Comparison of ENCODE assay signal across 9 cellular contexts in the genomic region with DNA sequence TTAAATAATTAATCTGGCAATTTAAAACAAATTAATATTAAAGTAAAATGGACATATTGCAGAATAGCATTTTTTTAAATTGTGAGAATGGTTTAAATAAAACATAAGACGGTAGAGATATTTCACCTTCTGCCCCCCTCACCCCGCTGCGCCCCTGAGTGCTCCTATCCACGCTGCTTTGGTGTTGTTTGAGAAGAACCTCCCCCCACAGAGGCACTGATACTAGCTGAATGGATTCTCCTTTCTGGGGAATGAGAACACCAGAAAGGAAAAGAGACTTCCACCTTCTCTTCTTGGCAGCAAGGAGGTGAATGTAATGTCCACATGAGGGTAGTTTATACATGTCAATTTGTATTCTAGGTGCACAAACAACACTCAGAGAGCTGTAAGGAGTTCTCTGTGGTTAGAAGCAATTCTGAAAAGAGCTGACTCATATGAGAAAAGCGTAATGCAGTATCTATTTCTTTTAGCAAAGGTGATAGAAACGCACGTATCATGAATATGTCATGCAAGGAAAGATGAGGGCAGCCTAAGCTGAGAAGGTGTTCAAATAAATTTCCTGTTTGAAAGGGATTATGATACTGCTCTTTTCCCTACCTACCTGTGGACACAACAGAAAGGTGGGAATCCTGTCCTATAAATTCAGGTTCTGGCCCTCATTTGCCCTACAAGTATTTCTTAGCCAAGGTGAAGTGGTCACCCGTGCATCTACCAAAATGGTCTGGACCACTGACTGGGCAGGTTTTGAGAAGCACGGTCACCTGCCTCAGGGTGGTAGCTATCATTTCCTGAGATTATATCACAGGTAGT.
DNase-seq lines count a peak whose midpoint lies in the region; ATAC-seq and TF ChIP-seq lines count a peak whose summit lies in the region.
"Had no signal": no experiment of that assay in that cellular context is flagged by ENCODE, and none has a peak within 500 bp of the region (broad histone marks: within the 10 kb centered on the region; RNA-seq: fewer than 3 reads in every experiment).

No MANE protein-coding gene starts in this region.

- 80% methylated on average over 8 of the region's 9 CpGs for WGBS in SK-N-SH (ENCODE audit: low lambda C conversion rate)
- WGBS in psoas muscle, 3 donors = 79 to 92% (median 82%) methylated on average over 9 of the region's 9 CpGs

- H3K9me2 ChIP-seq in SK-N-SH = no peaks in the 10 kb centered on the region

- no peak for TF ChIP-seq RAD21 in SK-N-SH (IDR thresholded peaks at IDR 0.05; ENCODE audit: low read length)

- intact Hi-C loops in psoas muscle (cut with DNase I) (no loop called here), upper lobe of right lung (cut with DNase I) (no loop called here)

- no peak overlapping the region for H3K4me2 ChIP-seq in SK-N-SH

- no peaks in the 10 kb centered on the region for H4K20me1 ChIP-seq in SK-N-SH (ENCODE audit: insufficient read depth)

- peak overlapping the region; percentile 79 to 80; a peak in 2 of 4 replicates for H3K27ac ChIP-seq in SK-N-SH (ENCODE audit: low read depth in 2 of 2, low read length in 1 of 2)
- peak overlapping the region; percentile 88 for H3K27ac ChIP-seq in psoas muscle
- no peak overlapping the region for H3K27ac ChIP-seq in upper lobe of right lung

- no peak overlapping the region for H3K4me3 ChIP-seq in SK-N-SH (ENCODE audit: low read depth in 2 of 2, low read length in 1 of 2)
- no peak overlapping the region for H3K4me3 ChIP-seq in psoas muscle
- no peak overlapping the region for H3K4me3 ChIP-seq in upper lobe of right lung

- POLR2A ChIA-PET in SK-N-SH (lab: Yijun Ruan, JAX) = no interaction called here

- TF ChIP-seq CTCF in SK-N-SH (IDR thresholded peaks at IDR 0.05) (no peak), psoas muscle (IDR thresholded peaks at IDR 0.05) (no peak), upper lobe of right lung (IDR thresholded peaks at IDR 0.05) (no peak)

- H3K9me3 ChIP-seq in SK-N-SH (no peaks in the 10 kb centered on the region), psoas muscle (no peaks in the 10 kb centered on the region), upper lobe of right lung (no peaks in the 10 kb centered on the region)

- H3K9ac ChIP-seq in SK-N-SH = no peak overlapping the region

- H3K4me1 ChIP-seq in SK-N-SH (ENCODE audit: control insufficient read depth in 1 of 2, insufficient read depth in 2 of 2, low read depth in 1 of 2, low read length in 1 of 2) = peaks cover 23 to 32% of the 10 kb centered on the region in 2 experiments
- H3K4me1 ChIP-seq in psoas muscle = peaks cover 82% of the 10 kb centered on the region
- peaks cover 16% of the 10 kb centered on the region for H3K4me1 ChIP-seq in upper lobe of right lung

- H3K79me2 ChIP-seq in SK-N-SH (ENCODE audit: insufficient read depth) = no peaks in the 10 kb centered on the region

- H2AFZ ChIP-seq in SK-N-SH (ENCODE audit: low read depth) = no peak overlapping the region

- no peaks in the 10 kb centered on the region for H3K27me3 ChIP-seq in SK-N-SH (ENCODE audit: insufficient read depth)
- H3K27me3 ChIP-seq in psoas muscle (ENCODE audit: insufficient read depth in 3 of 3, low read length in 2 of 3) = no peaks in the 10 kb centered on the region
- no peaks in the 10 kb centered on the region for H3K27me3 ChIP-seq in upper lobe of right lung

- H3K36me3 ChIP-seq in SK-N-SH (replicated peaks in 1 of 2; ENCODE audit: control insufficient read depth in 1 of 2, insufficient read depth in 2 of 2, low read length in 1 of 2) = no peaks in the 10 kb centered on the region
- no peaks in the 10 kb centered on the region for H3K36me3 ChIP-seq in psoas muscle (ENCODE audit: insufficient read depth in 1 of 2, low read depth in 1 of 2)
- H3K36me3 ChIP-seq in upper lobe of right lung = no peaks in the 10 kb centered on the region

- no peak for TF ChIP-seq EP300 in SK-N-SH (IDR thresholded peaks at IDR 0.05; ENCODE audit: borderline replicate concordance in 1 of 2, low read depth in 1 of 2, low read length in 1 of 2)

- DNase-seq in GM19240 (ENCODE audit: insufficient read length, low spot score) (peak; percentile 9), SK-N-SH (no peak), psoas muscle (no peak), upper lobe of right lung (no peak), NCI-H526 treated with DMSO at 0.1 percent for 48 hours (lab: John Stamatoyannopoulos, UW) (no peak), foreskin melanocyte (no peak)
- no peak for DNase-seq in NK-92 treated with Interleukin-12 subunit alpha and Interleukin-12 subunit beta, amount 100 ng/mL, for 24 hours (lab: John Stamatoyannopoulos, UW)
- DNase-seq: activated naive CD8-positive, alpha-beta T cell treated with anti-CD3 and anti-CD28 coated beads, Interleukin-2, amount 10 ng/mL, durations not matched to agents 7 days and 5 days had no signal

- CTCF ChIA-PET in SK-N-SH (lab: Yijun Ruan, JAX) = interaction anchor here (1.5 to 2.6 kb wide), 3 partner anchors 15 to 202 kb away, joined by 3 to 8 read pairs (median 6); no protein-coding TSS in a partner anchor

- ATAC-seq in HG02840 (IDR thresholded peaks at IDR 0.05; ENCODE audit: low FRiP score, unreplicated experiment) (peak; percentile 50), psoas muscle (peak in 1 of 4 donors; percentile 26), upper lobe of right lung (no peak)

- peaks cover 31% of the 10 kb centered on the region for H3F3A ChIP-seq in SK-N-SH (replicated peaks; ENCODE audit: insufficient read depth)

TF ChIP-seq in SK-N-SH, 30 proteins besides CTCF, POLR2A, EP300 and RAD21:
- TF ChIP-seq FOSL2 (IDR thresholded peaks at IDR 0.05; ENCODE audit: borderline replicate concordance, low read depth) = peak; percentile 20; the same call in 1 of the 2 replicates
- TF ChIP-seq YY1 (IDR thresholded peaks at IDR 0.05; ENCODE audit: low read depth) = no peak
- TF ChIP-seq POLR2AphosphoS5 (IDR thresholded peaks at IDR 0.05; ENCODE audit: low read depth, low read length) = no peak
